ENCODE assay signal across 9 cellular contexts in genomic region chr10:123132576-123133477, GRCh38. TPM values are rescaled to one million over a fixed set of nuclear protein-coding genes. Genes with fewer than 3 reads are reported as not detected.
DNase-seq lines count a peak whose midpoint lies in the region; ATAC-seq, FAIRE-seq and TF ChIP-seq lines count a peak whose summit lies in the region.
"Had no signal": no experiment of that assay in that cellular context is flagged by ENCODE, and none has a peak within 500 bp of the region (broad histone marks: within the 10 kb centered on the region; RNA-seq: fewer than 3 reads in every experiment).

No MANE protein-coding gene starts in this region.

- H3K27ac Mint-ChIP-seq in CD4-positive, CD25-positive, alpha-beta regulatory T cell: peak overlapping the region; percentile 39 to 79 (median 69)

- FAIRE-seq in keratinocyte (lab: Jason Lieb, UNC): peak; percentile 79
- FAIRE-seq: TTC549 had no signal

- no peak overlapping the region for H3K27ac ChIP-seq in CD4-positive, CD25-positive, alpha-beta regulatory T cell (ENCODE audit: insufficient read depth, low read length, poor library complexity, severe bottlenecking)
- H3K27ac ChIP-seq in keratinocyte (ENCODE audit: control insufficient read depth, insufficient read depth, low read length): no peak overlapping the region

- DNase-seq in CD4-positive, CD25-positive, alpha-beta regulatory T cell: peak; percentile 73 to 89 (median 83)
- DNase-seq in NCI-H1105 treated with DMSO at 0.1 percent for 48 hours (lab: John Stamatoyannopoulos, UW) (peak; percentile 55), cardiac fibroblast (ENCODE audit: low read depth in 2 of 2) (peak; percentile 86 to 88), keratinocyte (ENCODE audit: low read depth, low spot score) (peak; percentile 36)
- peak; percentile 67 to 75 for DNase-seq in stimulated activated CD4-positive, alpha-beta T cell treated with anti-CD3 and anti-CD28 coated beads, Interleukin-15, amount 100 ng/mL, for 1 hour (ENCODE audit: low read depth in 1 of 2, low spot score in 1 of 2)

- H3K27me3 Mint-ChIP-seq in CD4-positive, CD25-positive, alpha-beta regulatory T cell: peaks cover 76% of the 10 kb centered on the region

- H3K4me1 Mint-ChIP-seq in CD4-positive, CD25-positive, alpha-beta regulatory T cell: peaks cover 0 to 37% (median 24%) of the 10 kb centered on the region in 4 donors

- no peaks in the 10 kb centered on the region for H3K36me3 ChIP-seq in CD4-positive, CD25-positive, alpha-beta regulatory T cell (ENCODE audit: control insufficient read depth, insufficient read depth, low read length)
- H3K36me3 ChIP-seq in keratinocyte (ENCODE audit: control insufficient read depth in 2 of 2, extremely low read depth in 1 of 2, insufficient read depth in 2 of 2, low read length in 2 of 2): no peaks in the 10 kb centered on the region

- no peaks in the 10 kb centered on the region for H3K79me2 ChIP-seq in keratinocyte (ENCODE audit: control insufficient read depth, insufficient read depth, low read length)

- no peak overlapping the region for H3K9ac ChIP-seq in keratinocyte (ENCODE audit: control insufficient read depth, extremely low read depth, insufficient read depth, low read length)

- no peaks in the 10 kb centered on the region for H3K9me3 ChIP-seq in CD4-positive, CD25-positive, alpha-beta regulatory T cell (ENCODE audit: control insufficient read depth in 2 of 2, low read length in 2 of 2)
- no peaks in the 10 kb centered on the region for H3K9me3 ChIP-seq in keratinocyte (ENCODE audit: control insufficient read depth, low read depth, low read length)

- H3K9me1 ChIP-seq in keratinocyte (ENCODE audit: control insufficient read depth, extremely low read depth, insufficient read depth, low read length): no peaks in the 10 kb centered on the region

- no peaks in the 10 kb centered on the region for H3K36me3 Mint-ChIP-seq in CD4-positive, CD25-positive, alpha-beta regulatory T cell

- peak overlapping the region; percentile 76 for H3K4me2 ChIP-seq in keratinocyte (ENCODE audit: control insufficient read depth, extremely low read depth, insufficient read depth, low read depth, low read length)

- peak overlapping the region; percentile 37 for H3K4me3 ChIP-seq in CD4-positive, CD25-positive, alpha-beta regulatory T cell (ENCODE audit: low read depth, low read length)
- H3K4me3 ChIP-seq in WI38 (ENCODE audit: low read depth, low read length) (peak overlapping the region; percentile 26), cardiac fibroblast (replicated peaks in 1 of 2; ENCODE audit: low read depth in 2 of 2, low read length in 2 of 2) (peak overlapping the region; percentile 30 to 37), keratinocyte (ENCODE audit: control insufficient read depth in 2 of 3, extremely low read depth in 1 of 3, insufficient read depth in 2 of 3, low read depth in 1 of 3, low read length in 3 of 3) (peak overlapping the region in 2 of 3 experiments; percentile 18 to 54)

- no peaks in the 10 kb centered on the region for H4K20me1 ChIP-seq in keratinocyte (ENCODE audit: control insufficient read depth, extremely low read depth, insufficient read depth, low read length)

- H3K4me3 Mint-ChIP-seq in CD4-positive, CD25-positive, alpha-beta regulatory T cell: peak overlapping the region; percentile 80 to 86 (median 82)

- peak overlapping the region; percentile 33 for H2AFZ ChIP-seq in keratinocyte (ENCODE audit: control insufficient read depth, low read length)

- ATAC-seq in CD4-positive, CD25-positive, alpha-beta regulatory T cell (ENCODE audit: low read depth in 2 of 2): peak; percentile 69 to 75
- ATAC-seq in GM21447 (IDR thresholded peaks at IDR 0.05; ENCODE audit: unreplicated experiment) (peak; percentile 68), HG03571 (IDR thresholded peaks at IDR 0.05; ENCODE audit: unreplicated experiment) (no peak)

- H3K4me1 ChIP-seq in CD4-positive, CD25-positive, alpha-beta regulatory T cell (ENCODE audit: control insufficient read depth, insufficient read depth, low read length, poor library complexity, severe bottlenecking): peaks cover 53% of the 10 kb centered on the region
- peaks cover 5% of the 10 kb centered on the region for H3K4me1 ChIP-seq in keratinocyte (ENCODE audit: control insufficient read depth, extremely low read depth, insufficient read depth, low read length)

- TF ChIP-seq CTCF in WI38 (IDR thresholded peaks at IDR 0.05; ENCODE audit: low read depth, low read length) (peak; percentile 88), cardiac fibroblast (IDR thresholded peaks at IDR 0.05; ENCODE audit: low read depth, low read length) (peak; percentile 96), keratinocyte (optimal IDR thresholded peaks at IDR 0.05 in 1 of 3, IDR thresholded peaks at IDR 0.05 in 1 of 3, conservative IDR thresholded peaks at IDR 0.05 in 1 of 3; ENCODE audit: extremely low read depth in 1 of 3, insufficient read depth in 2 of 3, low read length in 3 of 3) (peak; percentile 90 to 96 (median 90))

- dilution Hi-C loops in keratinocyte (cut with MboI; ENCODE audit: extremely low pct_ligation_motif_present, low sequenced_read_pairs): no loop called here

- peaks cover 56% of the 10 kb centered on the region for H3K27me3 ChIP-seq in CD4-positive, CD25-positive, alpha-beta regulatory T cell (ENCODE audit: control insufficient read depth, insufficient read depth, low read length)
- peaks cover 66% of the 10 kb centered on the region for H3K27me3 ChIP-seq in keratinocyte (ENCODE audit: control insufficient read depth, extremely low read depth, insufficient read depth, low read length)

- H3K9me3 Mint-ChIP-seq in CD4-positive, CD25-positive, alpha-beta regulatory T cell: peaks cover 0 to 7% (median 0%) of the 10 kb centered on the region in 7 donors

RNA-seq across cellular contexts. Expression of gene HMX3, which starts 2.9 kb away (rescaled TPM):
- total RNA-seq in CD4-positive, CD25-positive, alpha-beta regulatory T cell: not detected
- not detected for polyA plus RNA-seq in CD4-positive, CD25-positive, alpha-beta regulatory T cell
- polyA plus RNA-seq in keratinocyte: not detected in 3 replicates
- polyA plus RNA-seq in keratinocyte (2011; ENCODE audit: low read depth): not detected
- polyA plus RNA-seq in keratinocyte (2011; cell fraction: cytosol; rRNA removed): not detected in 2 replicates
- polyA plus RNA-seq in keratinocyte (2011; cell fraction: nucleus; rRNA removed): not detected in 2 replicates
- not detected in 2 replicates for polyA plus RNA-seq in keratinocyte (2012; ENCODE audit: low replicate concordance)
- polyA minus RNA-seq in keratinocyte: not detected in 3 replicates
- polyA minus RNA-seq in keratinocyte (2011; cell fraction: cytosol; rRNA and poly(A)+ RNA removed): not detected
- not detected in 2 replicates for polyA minus RNA-seq in keratinocyte (2011; cell fraction: nucleus; rRNA and poly(A)+ RNA removed)

RNA-seq across cellular contexts. Expression of gene HMX2, which starts 15.1 kb away (rescaled TPM):
- not detected for total RNA-seq in CD4-positive, CD25-positive, alpha-beta regulatory T cell
- under 1 TPM in 1 of 4 donors, not detected in 3; 0.37 TPM for polyA plus RNA-seq in CD4-positive, CD25-positive, alpha-beta regulatory T cell
- polyA plus RNA-seq in keratinocyte: not detected in 3 replicates
- not detected for polyA plus RNA-seq in keratinocyte (2011; ENCODE audit: low read depth)
- polyA plus RNA-seq in keratinocyte (2011; cell fraction: cytosol; rRNA removed): not detected in 2 replicates
- polyA plus RNA-seq in keratinocyte (2011; cell fraction: nucleus; rRNA removed): not detected in 2 replicates
- not detected in 2 replicates for polyA plus RNA-seq in keratinocyte (2012; ENCODE audit: low replicate concordance)
- not detected in 3 replicates for polyA minus RNA-seq in keratinocyte
- not detected for polyA minus RNA-seq in keratinocyte (2011; cell fraction: cytosol; rRNA and poly(A)+ RNA removed)
- not detected in 2 replicates for polyA minus RNA-seq in keratinocyte (2011; cell fraction: nucleus; rRNA and poly(A)+ RNA removed)

RNA-seq across cellular contexts. Expression of gene BUB3, which starts 21.4 kb away (rescaled TPM):
- total RNA-seq in CD4-positive, CD25-positive, alpha-beta regulatory T cell: 162 TPM
- 100 to 1,000 TPM; 311 to 369 (median 336) TPM for polyA plus RNA-seq in CD4-positive, CD25-positive, alpha-beta regulatory T cell
- 140 to 171 TPM (median 162 TPM) in 3 replicates for polyA plus RNA-seq in keratinocyte
- 66.4 TPM for polyA plus RNA-seq in keratinocyte (2011; ENCODE audit: low read depth)
- polyA plus RNA-seq in keratinocyte (2011; cell fraction: cytosol; rRNA removed): 81.4 and 116 TPM in 2 replicates
- polyA plus RNA-seq in keratinocyte (2011; cell fraction: nucleus; rRNA removed): 145 and 150 TPM in 2 replicates
- 75.2 and 125 TPM in 2 replicates for polyA plus RNA-seq in keratinocyte (2012; ENCODE audit: low replicate concordance)
- polyA minus RNA-seq in keratinocyte: 234 to 258 TPM (median 248 TPM) in 3 replicates
- polyA minus RNA-seq in keratinocyte (2011; cell fraction: cytosol; rRNA and poly(A)+ RNA removed): 232 TPM
- 82.8 and 101 TPM in 2 replicates for polyA minus RNA-seq in keratinocyte (2011; cell fraction: nucleus; rRNA and poly(A)+ RNA removed)

Comparison
In these comparisons a context has a peak if more than half of its experiments do, and no peak if none do; other contexts are left out.
1. DNase-seq: peak in every context shown above with its lines; median percentile 87 in cardiac fibroblast; 83 in CD4-positive, CD25-positive, alpha-beta regulatory T cell; 71 in stimulated activated CD4-positive, alpha-beta T cell treated with anti-CD3 and anti-CD28 coated beads, Interleukin-15, amount 100 ng/mL, for 1 hour; 55 in NCI-H1105 treated with DMSO at 0.1 percent for 48 hours; 36 in keratinocyte.